In genomic region chr6:157542405-157542943, GRCh38 we compare ENCODE assay signal across 1 cellular context.
TF ChIP-seq lines count a peak whose summit lies in the region.

No MANE protein-coding gene starts in this region.

TF ChIP-seq in HepG2, 621 proteins besides CTCF, POLR2A, EP300 and RAD21:
- TF ChIP-seq ZNF687 (CRISPR knock-in tag; IDR thresholded peaks at IDR 0.05) (peak; percentile 24; the same call in 1 of the 2 replicates), IRX3 (CRISPR knock-in tag; IDR thresholded peaks at IDR 0.05; ENCODE audit: borderline replicate concordance, low read depth) (peak; percentile 53; the same call in 1 of the 2 replicates), BRF2 (CRISPR knock-in tag; IDR thresholded peaks at IDR 0.05) (peak; percentile 66; the same call in 1 of the 2 replicates), RFX3 (CRISPR knock-in tag; IDR thresholded peaks at IDR 0.05) (no peak)
